Comparison of ENCODE assay signal across 25 cellular contexts in genomic region chr21:46145159-46145839, GRCh38. TPM values are rescaled to one million over a fixed set of nuclear protein-coding genes. Genes with fewer than 3 reads are reported as not detected.
DNase-seq lines count a peak whose midpoint lies in the region; ATAC-seq, FAIRE-seq and TF ChIP-seq lines count a peak whose summit lies in the region.
"Had no signal": no experiment of that assay in that cellular context is flagged by ENCODE, and none has a peak within 500 bp of the region (broad histone marks: within the 10 kb centered on the region; RNA-seq: fewer than 3 reads in every experiment).

No MANE protein-coding gene starts in this region.

- H3K27me3 ChIP-seq in heart left ventricle: no peaks in the 10 kb centered on the region
- no peaks in the 10 kb centered on the region for H3K27me3 ChIP-seq in left ventricle myocardium inferior (ENCODE audit: low read depth)
- H3K27me3 ChIP-seq: SJSA1, upper lobe of right lung had no signal

- no peaks in the 10 kb centered on the region for H3K9me3 Mint-ChIP-seq in central memory CD8-positive, alpha-beta T cell
- no peaks in the 10 kb centered on the region for H3K9me3 Mint-ChIP-seq in memory B cell
- H3K9me3 Mint-ChIP-seq in stimulated activated memory B cell treated with anti-CD40 and anti-IgM and Interleukin-4, amounts not matched to agents 10 μg/mL and 1 μg/mL and 100 μg/mL, for 72 hours: no peaks in the 10 kb centered on the region
- H3K9me3 Mint-ChIP-seq: activated naive CD4-positive, alpha-beta T cell treated with anti-CD3 and anti-CD28 coated beads, Interleukin-2, amount 50 U/mL, for 72 hours; naive thymus-derived CD8-positive, alpha-beta T cell had no signal

- WGBS in heart left ventricle, 4 donors: 95 to 98% (median 96%) methylated on average over 22 to 51 of the region's 51 CpGs

- DNase-seq in heart left ventricle (peak in 3 of 5 donors; percentile 16 to 67 (median 25)), left ventricle myocardium inferior (no peak), memory B cell (ENCODE audit: low spot score in 2 of 2) (no peak), D721Med (ENCODE audit: insufficient read length, low spot score) (no peak), NCI-H446 (lab: John Stamatoyannopoulos, UW) (no peak)
- DNase-seq in central memory CD8-positive, alpha-beta T cell (ENCODE audit: low spot score in 2 of 2): no peak
- DNase-seq: COR-L47; effector CD8-positive, alpha-beta T cell; gastrocnemius medialis; NCI-H1105; NCI-H2029; NCI-H226; NCI-H82; upper lobe of right lung had no signal

- intact Hi-C loops in heart left ventricle (cut with DNase I): loop anchor here in 3 of 10 donors (10.0 kb wide), 2 partner anchors 80 to 110 kb away; partner anchors contain the start of gene LSS (in 2 of the 3)
- intact Hi-C loops in left ventricle myocardium inferior (cut with micrococcal nuclease): no loop called here

- H3K4me3 Mint-ChIP-seq in central memory CD8-positive, alpha-beta T cell: peak overlapping the region; percentile 38
- no peak overlapping the region for H3K4me3 Mint-ChIP-seq in memory B cell
- H3K4me3 Mint-ChIP-seq in stimulated activated memory B cell treated with anti-CD40 and anti-IgM and Interleukin-4, amounts not matched to agents 10 μg/mL and 1 μg/mL and 100 μg/mL, for 72 hours: no peak overlapping the region

- H3K36me3 Mint-ChIP-seq in central memory CD8-positive, alpha-beta T cell (ENCODE audit: insufficient read depth): peaks cover 4% of the 10 kb centered on the region
- H3K36me3 Mint-ChIP-seq in memory B cell: no peaks in the 10 kb centered on the region
- no peaks in the 10 kb centered on the region for H3K36me3 Mint-ChIP-seq in stimulated activated memory B cell treated with anti-CD40 and anti-IgM and Interleukin-4, amounts not matched to agents 10 μg/mL and 1 μg/mL and 100 μg/mL, for 72 hours
- H3K36me3 Mint-ChIP-seq: naive thymus-derived CD8-positive, alpha-beta T cell had no signal

- H3K27ac ChIP-seq in heart left ventricle (no peak overlapping the region), left ventricle myocardium inferior (replicated peaks) (no peak overlapping the region)
- H3K27ac ChIP-seq: gastrocnemius medialis, SJSA1, upper lobe of right lung had no signal

- no peaks in the 10 kb centered on the region for H3K36me3 ChIP-seq in heart left ventricle
- no peaks in the 10 kb centered on the region for H3K36me3 ChIP-seq in left ventricle myocardium inferior
- H3K36me3 ChIP-seq: esophagus muscularis mucosa, gastrocnemius medialis, prostate gland, SJSA1, upper lobe of right lung had no signal

- no peak for TF ChIP-seq POLR2A in heart left ventricle (IDR thresholded peaks at IDR 0.05)

- no peak for ATAC-seq in heart left ventricle
- ATAC-seq in central memory CD8-positive, alpha-beta T cell (replicated peaks; ENCODE audit: extremely low read depth, poor library complexity, severe bottlenecking): no peak
- no peak for ATAC-seq in memory B cell (ENCODE audit: low read depth)
- ATAC-seq in stimulated activated memory B cell treated with anti-CD40 and anti-IgM and Interleukin-4, amounts not matched to agents 10 μg/mL and 1 μg/mL and 100 μg/mL, for 72 hours: peak; percentile 69
- no peak for ATAC-seq in GM21529 (IDR thresholded peaks at IDR 0.05; ENCODE audit: unreplicated experiment)
- ATAC-seq: activated naive CD4-positive, alpha-beta T cell treated with anti-CD3 and anti-CD28 coated beads, Interleukin-2, amount 50 U/mL, for 72 hours; gastrocnemius medialis; naive thymus-derived CD8-positive, alpha-beta T cell; upper lobe of right lung had no signal

- H3K27ac Mint-ChIP-seq in central memory CD8-positive, alpha-beta T cell (ENCODE audit: low read depth): no peak overlapping the region
- H3K27ac Mint-ChIP-seq in memory B cell: peak overlapping the region; percentile 91
- peak overlapping the region; percentile 95 for H3K27ac Mint-ChIP-seq in stimulated activated memory B cell treated with anti-CD40 and anti-IgM and Interleukin-4, amounts not matched to agents 10 μg/mL and 1 μg/mL and 100 μg/mL, for 72 hours

- peaks cover 8% of the 10 kb centered on the region for H3K4me1 Mint-ChIP-seq in central memory CD8-positive, alpha-beta T cell
- peaks cover 10% of the 10 kb centered on the region for H3K4me1 Mint-ChIP-seq in memory B cell
- peaks cover 15% of the 10 kb centered on the region for H3K4me1 Mint-ChIP-seq in stimulated activated memory B cell treated with anti-CD40 and anti-IgM and Interleukin-4, amounts not matched to agents 10 μg/mL and 1 μg/mL and 100 μg/mL, for 72 hours

- no peak overlapping the region for H3K4me3 ChIP-seq in heart left ventricle
- no peak overlapping the region for H3K4me3 ChIP-seq in left ventricle myocardium inferior
- H3K4me3 ChIP-seq: esophagus muscularis mucosa, gastrocnemius medialis, prostate gland, SJSA1, upper lobe of right lung had no signal

- H3K4me1 ChIP-seq in heart left ventricle (peaks cover 0 to 9% (median 6%) of the 10 kb centered on the region in 12 donors), left ventricle myocardium inferior (peaks cover 10% of the 10 kb centered on the region)
- H3K4me1 ChIP-seq: gastrocnemius medialis, prostate gland, SJSA1, upper lobe of right lung had no signal

- TF ChIP-seq CTCF in heart left ventricle (IDR thresholded peaks at IDR 0.05) (no peak), left ventricle myocardium inferior (IDR thresholded peaks at IDR 0.05; ENCODE audit: borderline replicate concordance) (no peak), D721Med (IDR thresholded peaks at IDR 0.05; ENCODE audit: insufficient read depth, missing control alignments) (no peak)

- H3K9me3 ChIP-seq in heart left ventricle: no peaks in the 10 kb centered on the region
- H3K9me3 ChIP-seq in left ventricle myocardium inferior (replicated peaks): no peaks in the 10 kb centered on the region
- H3K9me3 ChIP-seq: esophagus muscularis mucosa, gastrocnemius medialis, prostate gland, SJSA1, upper lobe of right lung had no signal

- peaks cover 5% of the 10 kb centered on the region for H3K27me3 Mint-ChIP-seq in central memory CD8-positive, alpha-beta T cell
- peaks cover 7% of the 10 kb centered on the region for H3K27me3 Mint-ChIP-seq in memory B cell
- no peaks in the 10 kb centered on the region for H3K27me3 Mint-ChIP-seq in stimulated activated memory B cell treated with anti-CD40 and anti-IgM and Interleukin-4, amounts not matched to agents 10 μg/mL and 1 μg/mL and 100 μg/mL, for 72 hours
- H3K27me3 Mint-ChIP-seq: B cell had no signal

- FAIRE-seq in D721Med (lab: Jason Lieb, UNC): no peak
- FAIRE-seq: GM19239, keratinocyte had no signal

RNA-seq across cellular contexts. Expression of gene FTCD, which starts 10.1 kb away (rescaled TPM):
- total RNA-seq in heart left ventricle (1 to 10 TPM in 5 of 9 donors, under 1 TPM in 3, not detected in 1; 0.31 to 3.1 (median 1.2) TPM), left ventricle myocardium inferior (2.2 TPM)
- 1 to 10 TPM in 1 of 2 donors, under 1 TPM in 1; 0.17 to 1.8 TPM for polyA plus RNA-seq in heart left ventricle
- total RNA-seq: LHCN-M2, SJSA1 had no signal
- polyA plus RNA-seq: keratinocyte; naive thymus-derived CD8-positive, alpha-beta T cell had no signal

RNA-seq across cellular contexts. Expression of gene SPATC1L, which starts 39.0 kb away (rescaled TPM):
- total RNA-seq in heart left ventricle (10 to 100 TPM in 4 of 9 donors, 1 to 10 TPM in 5; 4.9 to 16.8 (median 8.4) TPM), left ventricle myocardium inferior (7.0 TPM)
- polyA plus RNA-seq in heart left ventricle: 10 to 100 TPM; 11.0 to 12.9 TPM

RNA-seq across cellular contexts. Expression of gene COL6A2, which starts 47.4 kb away (rescaled TPM):
- total RNA-seq in heart left ventricle (100 to 1,000 TPM; 118 to 484 (median 158) TPM), left ventricle myocardium inferior (157 TPM)
- 100 to 1,000 TPM; 143 to 221 TPM for polyA plus RNA-seq in heart left ventricle

Comparison
In these comparisons a context has a peak if more than half of its experiments do, and no peak if none do; other contexts are left out.
1. DNase-seq: peak in heart left ventricle (3 of 5); none in left ventricle myocardium inferior (single experiment), central memory CD8-positive, alpha-beta T cell (0 of 2), memory B cell (0 of 2), D721Med (single experiment) and NCI-H446 (0 of 2).